ENCODE assay signal across 25 cellular contexts in the genomic region with DNA sequence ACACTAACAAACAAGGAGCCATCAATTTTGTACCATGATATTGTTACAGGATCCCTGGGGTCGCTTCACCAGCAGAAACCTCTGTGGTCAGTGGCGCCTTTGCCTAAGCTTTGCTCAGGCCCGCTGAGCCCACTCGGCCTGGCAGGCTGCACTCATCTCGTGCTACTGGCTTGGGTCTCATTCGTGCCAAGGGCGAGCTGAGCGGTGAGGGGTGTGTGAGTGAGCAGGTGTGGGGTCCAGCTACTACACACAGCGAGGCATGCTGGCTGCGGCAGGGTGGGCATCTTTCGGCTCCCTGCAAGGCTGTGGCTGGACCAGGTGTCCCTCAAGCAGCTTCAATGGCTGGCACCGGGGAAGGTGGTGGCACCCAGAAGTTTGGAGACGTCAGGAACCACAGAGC. TPM values are rescaled to one million over a fixed set of nuclear protein-coding genes. Genes with fewer than 3 reads are reported as not detected.
DNase-seq lines count a peak whose midpoint lies in the region; ATAC-seq, FAIRE-seq and TF ChIP-seq lines count a peak whose summit lies in the region.
"Had no signal": no experiment of that assay in that cellular context is flagged by ENCODE, and none has a peak within 500 bp of the region (broad histone marks: within the 10 kb centered on the region; RNA-seq: fewer than 3 reads in every experiment).

No MANE protein-coding gene starts in this region.

- ATAC-seq in HepG2: no peak
- no peak for ATAC-seq in GM21619 (IDR thresholded peaks at IDR 0.05; ENCODE audit: unreplicated experiment)

- WGBS in HepG2 (ENCODE audit: low lambda C conversion rate): 99% methylated on average over 7 of the region's 13 CpGs
- WGBS in neuronal stem cell (ENCODE audit: extremely low coverage in 2 of 2, insufficient read length in 2 of 2, insufficient replicate concordance in 1 of 2), 2 donors: no CpG with 5 or more reads among the region's 13 CpGs

- POLR2A ChIA-PET in HepG2 (lab: Yijun Ruan, JAX): no interaction called here
- POLR2A ChIA-PET in Caco-2 (lab: Charles Lee): no interaction called here

- no peak overlapping the region for H4K91ac ChIP-seq in neuronal stem cell (ENCODE audit: low read depth, low read length, poor library complexity)

- TF ChIP-seq RAD21 in HepG2 (CRISPR knock-in tag; IDR thresholded peaks at IDR 0.05): no peak

- no peak overlapping the region for H3K27ac Mint-ChIP-seq in chondrocyte (ENCODE audit: unreplicated experiment)
- no peak overlapping the region for H3K27ac Mint-ChIP-seq in Caco-2 (ENCODE audit: unreplicated experiment)
- H3K27ac Mint-ChIP-seq: CD14-positive monocyte; CD8-positive, alpha-beta memory T cell had no signal

- peaks cover 7% of the 10 kb centered on the region for H3K27me3 Mint-ChIP-seq in chondrocyte (ENCODE audit: low read depth)
- peaks cover 12% of the 10 kb centered on the region for H3K27me3 Mint-ChIP-seq in Caco-2 (ENCODE audit: insufficient read depth, unreplicated experiment)

- no peak overlapping the region for H3K18ac ChIP-seq in neuronal stem cell (ENCODE audit: low read length)

- H3K4me3 ChIP-seq in HepG2 (replicated peaks in 1 of 3; ENCODE audit: insufficient read depth in 1 of 3, low read depth in 2 of 3, low read length in 3 of 3): no peak overlapping the region
- H3K4me3 ChIP-seq in neuronal stem cell (ENCODE audit: low read length in 2 of 2): no peak overlapping the region
- H3K4me3 ChIP-seq in Caco-2 (ENCODE audit: low read depth, low read length): no peak overlapping the region
- H3K4me3 ChIP-seq: BLaER1 had no signal

- no peak overlapping the region for H3K27ac ChIP-seq in HepG2 (ENCODE audit: extremely low read length, insufficient read depth, low read length)
- H3K27ac ChIP-seq in neuronal stem cell (replicated peaks; ENCODE audit: low read length): no peak overlapping the region
- H3K27ac ChIP-seq: BLaER1 had no signal

- peak overlapping the region; percentile 82 for H2BK5ac ChIP-seq in neuronal stem cell (ENCODE audit: low read length)

- FAIRE-seq in HepG2 (lab: Jason Lieb, UNC): no peak
- FAIRE-seq: A204.1, D721Med, G401.6, GM12891, GM19239 had no signal

- intact Hi-C loops in HepG2 (cut with micrococcal nuclease; ENCODE audit: unreplicated experiment) (no loop called here), Caco-2 (cut with micrococcal nuclease; ENCODE audit: unreplicated experiment) (no loop called here)

- CTCF ChIA-PET in HepG2 (lab: Yijun Ruan, JAX; ENCODE audit: low intra/inter-chr PET ratio, low total read pairs) (no interaction called here), Caco-2 (lab: Charles Lee) (no interaction called here)

- no peaks in the 10 kb centered on the region for H3K79me1 ChIP-seq in neuronal stem cell (ENCODE audit: low read depth, low read length)

- H3K4me3 Mint-ChIP-seq in chondrocyte (ENCODE audit: unreplicated experiment) (no peak overlapping the region), Caco-2 (ENCODE audit: unreplicated experiment) (no peak overlapping the region)
- H3K4me3 Mint-ChIP-seq: CD14-positive monocyte; CD4-positive, alpha-beta memory T cell; CD4-positive, CD25-positive, alpha-beta regulatory T cell; CD8-positive, alpha-beta memory T cell had no signal

- no peak for TF ChIP-seq POLR2A in HepG2 (IDR thresholded peaks at IDR 0.05; ENCODE audit: insufficient read depth in 1 of 2, low read depth in 2 of 2, low read length in 2 of 2)

- BruUV-seq in HepG2 (replicated peaks; lab: Mats Ljungman, UMichigan): no TSS peak
- BruUV-seq in Caco-2 (replicated peaks; lab: Mats Ljungman, UMichigan): no TSS peak

- H3K27me3 ChIP-seq in HepG2 (ENCODE audit: control insufficient read depth in 1 of 2, insufficient read depth in 2 of 2, low read length in 2 of 2): no peaks in the 10 kb centered on the region
- H3K27me3 ChIP-seq in neuronal stem cell (ENCODE audit: control insufficient read depth in 3 of 3, insufficient read depth in 3 of 3, low read depth in 1 of 3, low read length in 3 of 3): no peaks in the 10 kb centered on the region
- no peaks in the 10 kb centered on the region for H3K27me3 ChIP-seq in Caco-2 (replicated peaks; ENCODE audit: control insufficient read depth, insufficient read depth, low read length)
- H3K27me3 ChIP-seq: BLaER1 had no signal

- H3K4me2 ChIP-seq in HepG2 (ENCODE audit: low read depth, low read length) (no peak overlapping the region), neuronal stem cell (ENCODE audit: insufficient read depth, low read length, poor library complexity, severe bottlenecking) (no peak overlapping the region)
- H3K4me2 ChIP-seq: BLaER1 had no signal

- in situ Hi-C loops in HepG2 (cut with HindIII; ENCODE audit: extremely low pct_ligation_motif_present, low pct_unique_long_range_greater_than_20kb): no loop called here

- H2AFZ ChIP-seq in HepG2 (ENCODE audit: low read length) (no peak overlapping the region), neuronal stem cell (ENCODE audit: low read length) (no peak overlapping the region)

- peak; percentile 75 for DNase-seq in chondrocyte (ENCODE audit: low spot score)
- no peak for DNase-seq in HepG2 (ENCODE audit: low spot score)
- DNase-seq in neuronal stem cell (ENCODE audit: low spot score): no peak
- DNase-seq in Caco-2: no peak
- no peak for DNase-seq in mucosa of gallbladder (ENCODE audit: low spot score)
- DNase-seq: 8988T; ACHN; BE2C; C1 segment of cervical spinal cord; Calu3; CD4-positive, alpha-beta memory T cell; CD4-positive, CD25-positive, alpha-beta regulatory T cell; CD8-positive, alpha-beta memory T cell; COR-L47; DMS79 treated with DMSO at 0.1 percent for 48 hours; GF-D8 had no signal

- H4K8ac ChIP-seq in neuronal stem cell (ENCODE audit: low read depth, low read length): no peak overlapping the region

- no peak overlapping the region for H2BK120ac ChIP-seq in neuronal stem cell (ENCODE audit: low read depth, low read length)

- no peaks in the 10 kb centered on the region for H3K9me3 Mint-ChIP-seq in chondrocyte (ENCODE audit: low read depth)
- no peaks in the 10 kb centered on the region for H3K9me3 Mint-ChIP-seq in Caco-2 (ENCODE audit: unreplicated experiment)
- H3K9me3 Mint-ChIP-seq: CD14-positive monocyte; CD4-positive, CD25-positive, alpha-beta regulatory T cell; CD8-positive, alpha-beta memory T cell had no signal

- H3K14ac ChIP-seq in neuronal stem cell (ENCODE audit: low read length): no peak overlapping the region

- H3K4me1 Mint-ChIP-seq in chondrocyte (ENCODE audit: low read depth): no peaks in the 10 kb centered on the region
- no peaks in the 10 kb centered on the region for H3K4me1 Mint-ChIP-seq in Caco-2 (ENCODE audit: low read depth, unreplicated experiment)
- H3K4me1 Mint-ChIP-seq: CD4-positive, alpha-beta memory T cell; CD8-positive, alpha-beta memory T cell had no signal

- no peaks in the 10 kb centered on the region for H3K9me3 ChIP-seq in HepG2 (ENCODE audit: low read length)
- H3K9me3 ChIP-seq in neuronal stem cell (replicated peaks in 1 of 2; ENCODE audit: control insufficient read depth in 2 of 2, insufficient read depth in 1 of 2, low read depth in 1 of 2, low read length in 2 of 2): peaks cover 1 to 4% of the 10 kb centered on the region in 2 donors
- no peaks in the 10 kb centered on the region; the same call in 1 of the 2 replicates for H3K9me3 ChIP-seq in Caco-2
- H3K9me3 ChIP-seq: BE2C had no signal

- no peaks in the 10 kb centered on the region for H4K20me1 ChIP-seq in HepG2 (ENCODE audit: insufficient read depth, low read length)
- H4K20me1 ChIP-seq: BLaER1 had no signal

- H2AK5ac ChIP-seq in neuronal stem cell (ENCODE audit: low read depth, low read length): no peak overlapping the region

- no peak overlapping the region for H3K4ac ChIP-seq in neuronal stem cell (ENCODE audit: low read length)

- TF ChIP-seq CTCF in chondrocyte (IDR thresholded peaks at IDR 0.05): no peak
- TF ChIP-seq CTCF in HepG2 (CRISPR knock-in tag; IDR thresholded peaks at IDR 0.05): no peak
- TF ChIP-seq CTCF in Caco-2 (IDR thresholded peaks at IDR 0.05; ENCODE audit: insufficient read depth in 1 of 2, low read depth in 1 of 2, low read length in 1 of 2, severe bottlenecking in 1 of 2, unreplicated experiment in 1 of 2): no peak

- H2BK15ac ChIP-seq in neuronal stem cell (ENCODE audit: low read length): no peak overlapping the region

- no peak overlapping the region for H3K9ac ChIP-seq in HepG2 (ENCODE audit: insufficient read depth, low read depth, low read length)
- H3K9ac ChIP-seq in neuronal stem cell (ENCODE audit: low read depth, low read length, poor library complexity): no peak overlapping the region
- H3K9ac ChIP-seq: BLaER1 had no signal

- no peaks in the 10 kb centered on the region for H3K4me1 ChIP-seq in HepG2 (ENCODE audit: insufficient read depth, low read length)
- H3K4me1 ChIP-seq in neuronal stem cell (ENCODE audit: control insufficient read depth in 2 of 2, insufficient read depth in 1 of 2, low read depth in 1 of 2, low read length in 2 of 2): no peaks in the 10 kb centered on the region
- H3K4me1 ChIP-seq in Caco-2: no peaks in the 10 kb centered on the region
- H3K4me1 ChIP-seq: BE2C, BLaER1 had no signal

- H3K36me3 Mint-ChIP-seq in chondrocyte (ENCODE audit: low read depth): no peaks in the 10 kb centered on the region
- no peaks in the 10 kb centered on the region for H3K36me3 Mint-ChIP-seq in Caco-2 (ENCODE audit: insufficient read depth, unreplicated experiment)
- H3K36me3 Mint-ChIP-seq: CD14-positive monocyte; CD4-positive, alpha-beta memory T cell; CD4-positive, CD25-positive, alpha-beta regulatory T cell; CD8-positive, alpha-beta memory T cell had no signal

- H3K79me2 ChIP-seq in HepG2 (ENCODE audit: insufficient read depth, low read length): peaks cover 10% of the 10 kb centered on the region

- H2BK12ac ChIP-seq in neuronal stem cell (ENCODE audit: low read length): no peak overlapping the region

- peak overlapping the region; percentile 73 for H3K23ac ChIP-seq in neuronal stem cell (ENCODE audit: low read depth, low read length, poor library complexity)

- no peak for TF ChIP-seq EP300 in HepG2 (IDR thresholded peaks at IDR 0.05; ENCODE audit: low read depth in 2 of 2, low read length in 2 of 2)
- no peak for TF ChIP-seq EP300 in HepG2 (CRISPR knock-in tag; IDR thresholded peaks at IDR 0.05; ENCODE audit: borderline replicate concordance)

- peaks cover 13 to 62% of the 10 kb centered on the region in 2 experiments for H3K36me3 ChIP-seq in HepG2 (replicated peaks in 1 of 2; ENCODE audit: control insufficient read depth in 1 of 2, insufficient read depth in 2 of 2, low read length in 2 of 2)
- H3K36me3 ChIP-seq in neuronal stem cell (replicated peaks in 1 of 2; ENCODE audit: control insufficient read depth in 2 of 2, insufficient read depth in 2 of 2, low read length in 2 of 2): no peaks in the 10 kb centered on the region
- no peaks in the 10 kb centered on the region for H3K36me3 ChIP-seq in Caco-2 (ENCODE audit: control insufficient read depth, insufficient read depth, low read length)
- H3K36me3 ChIP-seq: BE2C, BLaER1 had no signal

RNA-seq across cellular contexts. Expression of a gene that starts 19.1 kb away (rescaled TPM):
- total RNA-seq in chondrocyte (not detected in 3 replicates), HepG2 (2016; rRNA removed; fragmentation: Illumina TruSeq; extraction: Trizol) (94.9 and 140 TPM in 2 replicates), Caco-2 (2022) (0.18 TPM in 1 of 2 replicates, not detected in the other), mucosa of gallbladder (13.3 TPM)
- total RNA-seq in HepG2 (2016; cell fraction: cytosol; rRNA removed; fragmentation: Illumina TruSeq; extraction: Trizol; ENCODE audit: low read depth): 21.4 and 24.4 TPM in 2 replicates
- total RNA-seq in HepG2 (2016; cell fraction: insoluble cytoplasmic fraction; rRNA removed; fragmentation: Illumina TruSeq; extraction: Trizol): 83.3 and 138 TPM in 2 replicates
- total RNA-seq in HepG2 (2016; cell fraction: membrane; rRNA removed; fragmentation: Illumina TruSeq; extraction: Trizol): 39.7 and 47.6 TPM in 2 replicates
- 117 and 140 TPM in 2 replicates for total RNA-seq in HepG2 (2016; cell fraction: nucleus; rRNA removed; fragmentation: Illumina TruSeq; extraction: Trizol)
- 81.9 and 125 TPM in 2 replicates for polyA plus RNA-seq in HepG2 (2011; rRNA removed)
- 60.5 and 82.0 TPM in 2 replicates for polyA plus RNA-seq in HepG2 (2011; cell fraction: cytosol; rRNA removed)
- 35.1 and 37.2 TPM in 2 replicates for polyA plus RNA-seq in HepG2 (2011; cell fraction: nucleus; rRNA removed)
- polyA plus RNA-seq in HepG2 (2012): 75.4 and 132 TPM in 2 replicates
- polyA plus RNA-seq in HepG2 (2016; cell fraction: cytosol; fragmentation: Illumina TruSeq; extraction: Trizol; ENCODE audit: low read depth): 17.6 and 19.3 TPM in 2 replicates
- polyA plus RNA-seq in HepG2 (2016; cell fraction: insoluble cytoplasmic fraction; fragmentation: Illumina TruSeq; extraction: Trizol; ENCODE audit: low read depth): 78.1 and 84.4 TPM in 2 replicates
- 31.9 and 36.1 TPM in 2 replicates for polyA plus RNA-seq in HepG2 (2016; cell fraction: membrane; fragmentation: Illumina TruSeq; extraction: Trizol; ENCODE audit: low read depth)
- 154 and 161 TPM in 2 replicates for polyA plus RNA-seq in HepG2 (2016; cell fraction: nucleus; fragmentation: Illumina TruSeq; extraction: Trizol; ENCODE audit: insufficient read depth, low read depth)
- polyA minus RNA-seq in HepG2 (2011; rRNA and poly(A)+ RNA removed; ENCODE audit: low replicate concordance): 53.0 TPM in 1 of 2 replicates, not detected in the other
- polyA minus RNA-seq in HepG2 (2011; cell fraction: cytosol; rRNA and poly(A)+ RNA removed): 58.8 and 59.0 TPM in 2 replicates
- 70.9 and 76.8 TPM in 2 replicates for polyA minus RNA-seq in HepG2 (2011; cell fraction: nucleus; rRNA and poly(A)+ RNA removed)
- polyA plus RNA-seq in neuronal stem cell (2013, experiment 1 of 2): not detected
- polyA plus RNA-seq in neuronal stem cell (2013, experiment 2 of 2): not detected
- total RNA-seq: Calu3; CD4-positive, alpha-beta memory T cell; CD4-positive, CD25-positive, alpha-beta regulatory T cell; CD8-positive, alpha-beta memory T cell had no signal
- polyA plus RNA-seq: AG04450; CD4-positive, alpha-beta memory T cell; CD8-positive, alpha-beta memory T cell had no signal

RNA-seq across cellular contexts. Expression of a gene that starts 33.2 kb away (rescaled TPM):
- 38.8 to 45.0 TPM (median 39.6 TPM) in 3 replicates for total RNA-seq in chondrocyte
- total RNA-seq in HepG2 (2016; rRNA removed; fragmentation: Illumina TruSeq; extraction: Trizol): 23.5 and 30.4 TPM in 2 replicates
- total RNA-seq in HepG2 (2016; cell fraction: cytosol; rRNA removed; fragmentation: Illumina TruSeq; extraction: Trizol; ENCODE audit: low read depth): 40.4 and 43.0 TPM in 2 replicates
- 23.3 and 26.1 TPM in 2 replicates for total RNA-seq in HepG2 (2016; cell fraction: insoluble cytoplasmic fraction; rRNA removed; fragmentation: Illumina TruSeq; extraction: Trizol)
- 27.6 and 36.6 TPM in 2 replicates for total RNA-seq in HepG2 (2016; cell fraction: membrane; rRNA removed; fragmentation: Illumina TruSeq; extraction: Trizol)
- total RNA-seq in HepG2 (2016; cell fraction: nucleus; rRNA removed; fragmentation: Illumina TruSeq; extraction: Trizol): 41.5 and 45.5 TPM in 2 replicates
- 2.7 and 3.1 TPM in 2 replicates for polyA plus RNA-seq in HepG2 (2011; rRNA removed)
- polyA plus RNA-seq in HepG2 (2011; cell fraction: cytosol; rRNA removed): 1.2 and 2.2 TPM in 2 replicates
- 7.9 and 8.7 TPM in 2 replicates for polyA plus RNA-seq in HepG2 (2011; cell fraction: nucleus; rRNA removed)
- polyA plus RNA-seq in HepG2 (2012): 13.9 and 16.3 TPM in 2 replicates
- 0.78 and 0.80 TPM in 2 replicates for polyA plus RNA-seq in HepG2 (2016; cell fraction: cytosol; fragmentation: Illumina TruSeq; extraction: Trizol; ENCODE audit: low read depth)
- polyA plus RNA-seq in HepG2 (2016; cell fraction: insoluble cytoplasmic fraction; fragmentation: Illumina TruSeq; extraction: Trizol; ENCODE audit: low read depth): 23.6 and 23.9 TPM in 2 replicates
- 2.9 and 3.0 TPM in 2 replicates for polyA plus RNA-seq in HepG2 (2016; cell fraction: membrane; fragmentation: Illumina TruSeq; extraction: Trizol; ENCODE audit: low read depth)
- polyA plus RNA-seq in HepG2 (2016; cell fraction: nucleus; fragmentation: Illumina TruSeq; extraction: Trizol; ENCODE audit: insufficient read depth, low read depth): 55.1 and 56.8 TPM in 2 replicates
- 6.3 and 6.5 TPM in 2 replicates for polyA minus RNA-seq in HepG2 (2011; rRNA and poly(A)+ RNA removed; ENCODE audit: low replicate concordance)
- polyA minus RNA-seq in HepG2 (2011; cell fraction: cytosol; rRNA and poly(A)+ RNA removed): 5.9 and 8.8 TPM in 2 replicates
- polyA minus RNA-seq in HepG2 (2011; cell fraction: nucleus; rRNA and poly(A)+ RNA removed): 26.0 and 28.6 TPM in 2 replicates
- polyA plus RNA-seq in neuronal stem cell (2013, experiment 1 of 2): 49.0 TPM
- polyA plus RNA-seq in neuronal stem cell (2013, experiment 2 of 2): 47.0 TPM
- total RNA-seq in Caco-2 (2022): 45.0 and 47.0 TPM in 2 replicates
- total RNA-seq in mucosa of gallbladder: 43.3 TPM

Comparison
In these comparisons a context has a peak if more than half of its experiments do, and no peak if none do; other contexts are left out.
1. RNA of a gene that starts 19.1 kb away (total RNA-seq): 21.4 to 140 TPM in HepG2 and 13.3 TPM in mucosa of gallbladder (single experiment); 0.18 TPM in Caco-2 and not detected in chondrocyte; every median in the first group is over 10 times any median in the second.